8 cellular contexts compared by ENCODE assay signal in the genomic region with DNA sequence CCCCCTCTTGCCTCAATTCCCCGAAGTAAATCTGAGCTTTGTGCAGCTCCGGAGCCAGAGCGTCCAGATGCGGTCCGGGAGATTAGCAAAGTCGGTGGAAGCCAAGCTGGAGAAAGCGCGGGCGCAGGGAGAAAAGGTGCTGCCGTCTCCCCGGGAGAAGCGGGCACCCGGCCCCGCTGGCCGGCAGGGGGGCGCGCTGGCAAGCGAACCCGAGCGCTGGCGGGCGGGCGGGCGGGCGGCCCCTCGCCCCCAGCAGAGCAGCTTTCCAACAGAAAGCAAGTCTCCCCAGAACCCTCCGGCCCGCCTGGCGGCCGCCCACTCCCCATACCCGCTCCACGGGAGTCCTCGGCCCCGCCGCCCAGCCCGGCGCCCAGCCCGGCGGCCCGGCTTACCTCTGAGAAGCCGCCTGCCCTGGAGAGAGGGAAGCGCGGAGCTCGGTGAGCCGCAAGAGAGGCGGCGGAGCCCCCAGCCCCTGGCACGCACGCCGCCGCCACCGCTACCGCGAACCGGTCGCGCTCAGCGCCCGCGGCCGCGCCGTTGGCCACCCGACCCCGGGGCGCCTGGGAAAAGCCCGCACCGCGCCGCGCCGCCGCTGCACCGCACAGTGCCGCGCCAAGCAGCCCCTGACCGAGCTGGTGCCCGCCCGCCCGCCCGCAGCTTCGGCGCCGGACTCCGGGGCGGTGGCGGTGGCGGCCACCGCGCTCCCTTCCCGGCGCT. TPM values are rescaled to one million over a fixed set of nuclear protein-coding genes. Genes with fewer than 3 reads are reported as not detected.
DNase-seq lines count a peak whose midpoint lies in the region; ATAC-seq and TF ChIP-seq lines count a peak whose summit lies in the region.

No MANE protein-coding gene starts in this region.

- H3K4me1 Mint-ChIP-seq in Calu3 (ENCODE audit: low read depth, unreplicated experiment), result peaks cover 7% of the 10 kb centered on the region

- BruUV-seq in Calu3 (replicated peaks; lab: Mats Ljungman, UMichigan), result no TSS peak

- H3K4me3 ChIP-seq in H7 (ENCODE audit: insufficient read depth, low read depth, low read length) (peak overlapping the region; percentile 45), SU-DHL-6 (ENCODE audit: insufficient read depth, low read length, poor library complexity, severe bottlenecking) (peak overlapping the region; percentile 42), foreskin fibroblast (ENCODE audit: low read depth in 1 of 2, low read length in 2 of 2) (peak overlapping the region; percentile 40 to 56), skeletal muscle tissue (ENCODE audit: low read length in 3 of 3) (peak overlapping the region; percentile 51 to 65 (median 63))

- H3K9ac ChIP-seq in SU-DHL-6 (ENCODE audit: low read length), result no peak overlapping the region; the same call in 1 of the 2 replicates
- H3K9ac ChIP-seq in skeletal muscle tissue (ENCODE audit: low read depth in 1 of 3, low read length in 3 of 3), result no peak overlapping the region

- no peaks in the 10 kb centered on the region for H3K79me2 ChIP-seq in SU-DHL-6 (ENCODE audit: insufficient read depth, low read length)

- peaks cover 13 to 28% (median 14%) of the 10 kb centered on the region in 3 donors for H3K4me1 ChIP-seq in skeletal muscle tissue (ENCODE audit: control insufficient read depth in 3 of 3, insufficient read depth in 3 of 3, low read length in 3 of 3)

- DNase-seq in Calu3 (peak; percentile 12), H7 (peak; percentile 69), foreskin fibroblast (peak in 1 of 2 donors; percentile 41), DMS153 treated with DMSO at 0.1 percent for 48 hours (lab: John Stamatoyannopoulos, UW; ENCODE audit: unreplicated experiment) (no peak), NOMO-1 treated with DMSO at 0.1 percent for 48 hours (lab: John Stamatoyannopoulos, UW; ENCODE audit: unreplicated experiment) (no peak)

- no peak for ATAC-seq in GM21619 (IDR thresholded peaks at IDR 0.05; ENCODE audit: unreplicated experiment)

- H3K9me3 Mint-ChIP-seq in Calu3 (ENCODE audit: low read depth, unreplicated experiment), result no peaks in the 10 kb centered on the region

- TF ChIP-seq CTCF in Calu3 (IDR thresholded peaks at IDR 0.05; ENCODE audit: unreplicated experiment) (no peak), SU-DHL-6 (IDR thresholded peaks at IDR 0.05; ENCODE audit: insufficient read depth, low read length, poor library complexity, severe bottlenecking) (no peak), foreskin fibroblast (IDR thresholded peaks at IDR 0.05; ENCODE audit: low read depth, low read length) (no peak)

- peak overlapping the region; percentile 62 for H3K4me2 ChIP-seq in SU-DHL-6 (ENCODE audit: low read depth, low read length, poor library complexity, severe bottlenecking)

- peaks cover 24% of the 10 kb centered on the region for H3K36me3 Mint-ChIP-seq in Calu3 (ENCODE audit: insufficient read depth, unreplicated experiment)

- H3K27ac Mint-ChIP-seq in Calu3 (ENCODE audit: unreplicated experiment), result no peak overlapping the region

- no peaks in the 10 kb centered on the region for H4K20me1 ChIP-seq in SU-DHL-6 (ENCODE audit: low read depth, low read length)

- no peak overlapping the region for H3K27ac ChIP-seq in SU-DHL-6 (ENCODE audit: low read depth, low read length)
- no peak overlapping the region for H3K27ac ChIP-seq in skeletal muscle tissue (ENCODE audit: low read depth, low read length)

- intact Hi-C loops in Calu3 (cut with micrococcal nuclease; ENCODE audit: unreplicated experiment), result no loop called here

- H3K27me3 ChIP-seq in H7 (ENCODE audit: control insufficient read depth, insufficient read depth, low read length) (peaks cover 83% of the 10 kb centered on the region), SU-DHL-6 (ENCODE audit: low read length) (no peaks in the 10 kb centered on the region), skeletal muscle tissue (ENCODE audit: control insufficient read depth in 3 of 3, insufficient read depth in 3 of 3, low read length in 3 of 3) (peaks cover 12 to 67% (median 28%) of the 10 kb centered on the region in 3 donors)

- CTCF ChIA-PET in Calu3 (lab: Charles Lee), result no interaction called here

- H3K9me3 ChIP-seq in SU-DHL-6 (ENCODE audit: insufficient read depth, low read length) (no peaks in the 10 kb centered on the region), skeletal muscle tissue (ENCODE audit: control insufficient read depth in 3 of 3, low read length in 3 of 3) (no peaks in the 10 kb centered on the region)

- peak overlapping the region; percentile 85 for H3K4me3 Mint-ChIP-seq in Calu3 (ENCODE audit: low read depth, unreplicated experiment)

- H3F3A ChIP-seq in SU-DHL-6 (ENCODE audit: insufficient read depth), result no peaks in the 10 kb centered on the region

- peaks cover 75% of the 10 kb centered on the region for H3K27me3 Mint-ChIP-seq in Calu3 (ENCODE audit: unreplicated experiment)

- H3K9me2 ChIP-seq in SU-DHL-6 (replicated peaks; ENCODE audit: insufficient read depth, low read length), result no peaks in the 10 kb centered on the region

- H3K36me3 ChIP-seq in H7 (replicated peaks; ENCODE audit: control insufficient read depth, insufficient read depth, low read length) (no peaks in the 10 kb centered on the region), SU-DHL-6 (ENCODE audit: low read length) (no peaks in the 10 kb centered on the region), skeletal muscle tissue (ENCODE audit: control insufficient read depth in 3 of 3, insufficient read depth in 3 of 3, low read length in 3 of 3) (no peaks in the 10 kb centered on the region)

- H2AFZ ChIP-seq in SU-DHL-6 (ENCODE audit: low read depth, low read length, severe bottlenecking), result no peak overlapping the region

RNA-seq across cellular contexts. Expression of a gene that starts 0.5 kb away (rescaled TPM):
- total RNA-seq in Calu3 (2022) (0.78 TPM in 1 of 2 replicates, not detected in the other), skeletal muscle tissue (18.8 TPM)
- 1.3 and 1.4 TPM in 2 replicates for total RNA-seq in H7 (2014; rRNA removed; shearing (Covaris generic))

RNA-seq across cellular contexts. Expression of a gene that starts 29.2 kb away (rescaled TPM):
- total RNA-seq in Calu3 (2022) (621 and 665 TPM in 2 replicates), skeletal muscle tissue (1,533 TPM)
- total RNA-seq in H7 (2014; rRNA removed; shearing (Covaris generic)), result 1,750 and 1,887 TPM in 2 replicates

Comparison
In these comparisons a context has a peak if more than half of its experiments do, and no peak if none do; other contexts are left out.
1. DNase-seq: peak in Calu3 (single experiment) and H7 (single experiment); none in DMS153 treated with DMSO at 0.1 percent for 48 hours (single experiment) and NOMO-1 treated with DMSO at 0.1 percent for 48 hours (single experiment).
2. Peak in every context shown above with its lines, with median percentiles within 50 percentile points of each other: H3K4me3 ChIP-seq.